9 cellular contexts compared by ENCODE assay signal in the genomic region with DNA sequence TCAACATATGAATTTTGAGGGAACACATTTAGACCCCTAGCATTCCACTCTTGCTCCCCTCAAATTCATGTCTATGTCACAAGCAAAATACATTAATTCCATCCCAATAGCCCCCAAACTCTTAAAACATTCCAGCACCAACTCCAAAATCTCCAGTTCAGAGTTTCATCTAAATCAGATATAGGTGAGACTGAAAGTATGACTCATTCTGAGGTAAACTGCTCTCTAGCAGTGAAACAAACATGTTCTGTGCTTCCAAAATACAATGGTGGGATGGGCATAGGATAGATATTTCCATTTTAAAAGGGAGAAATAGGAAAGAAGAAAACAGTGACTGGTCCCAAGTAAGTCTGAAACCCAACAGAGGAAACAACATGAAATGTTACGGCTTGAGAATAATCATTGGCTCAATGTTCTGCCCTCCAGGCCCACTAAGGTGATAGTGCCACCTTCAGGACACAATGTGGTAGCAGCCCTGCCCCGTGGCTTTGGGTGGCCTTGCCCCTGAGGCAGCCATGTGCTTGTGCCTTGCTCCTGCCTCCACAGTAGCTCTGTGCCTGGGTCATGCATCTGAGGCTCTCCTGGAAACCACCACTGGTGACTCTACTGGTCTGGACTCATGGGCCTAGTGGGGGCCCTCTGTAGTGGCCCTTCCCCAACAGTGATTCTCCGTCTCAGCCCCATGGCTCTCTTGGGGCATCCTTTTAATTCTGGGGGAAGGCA. TPM values are rescaled to one million over a fixed set of nuclear protein-coding genes. Genes with fewer than 3 reads are reported as not detected.
DNase-seq lines count a peak whose midpoint lies in the region; FAIRE-seq and TF ChIP-seq lines count a peak whose summit lies in the region.
"Had no signal": no experiment of that assay in that cellular context is flagged by ENCODE, and none has a peak within 500 bp of the region (broad histone marks: within the 10 kb centered on the region; RNA-seq: fewer than 3 reads in every experiment).

No MANE protein-coding gene starts in this region.

- no peak overlapping the region for H3K14ac ChIP-seq in H1 (ENCODE audit: insufficient read length)

- no peak overlapping the region for H3K23ac ChIP-seq in H1 (ENCODE audit: insufficient read length)

- no peaks in the 10 kb centered on the region for H3K23me2 ChIP-seq in H1 (ENCODE audit: low read depth, low read length)

- H3K9ac ChIP-seq in H1 (replicated peaks in 1 of 4; ENCODE audit: extremely low read depth in 1 of 4, low read depth in 3 of 4, low read length in 3 of 4) = no peak overlapping the region

- peak; percentile 69 for FAIRE-seq in H1 (lab: Jason Lieb, UNC)
- FAIRE-seq: islet of Langerhans had no signal

- TF ChIP-seq RAD21 in H1 (IDR thresholded peaks at IDR 0.05 in 1 of 2, conservative IDR thresholded peaks at IDR 0.05 in 1 of 2; ENCODE audit: low read depth in 2 of 2, low read length in 2 of 2) = peak; percentile 76 to 77

- H4K20me1 ChIP-seq in H1 (replicated peaks in 1 of 2; ENCODE audit: control insufficient read depth in 1 of 2, insufficient read depth in 2 of 2, low read length in 2 of 2) = peaks cover 0 to 3% of the 10 kb centered on the region in 2 experiments

- TF ChIP-seq CTCF in Caco-2 (IDR thresholded peaks at IDR 0.05; ENCODE audit: insufficient read depth in 1 of 2, low read depth in 1 of 2, low read length in 1 of 2, severe bottlenecking in 1 of 2, unreplicated experiment in 1 of 2) (peak in 1 of 2 experiments; percentile 30), H1 (IDR thresholded peaks at IDR 0.05; ENCODE audit: control extremely low read depth in 1 of 3, insufficient read depth in 1 of 3, low read depth in 1 of 3, low read length in 3 of 3) (peak; percentile 66 to 92 (median 90)), osteocyte (IDR thresholded peaks at IDR 0.05) (peak; percentile 34)

- H3K27ac Mint-ChIP-seq in Caco-2 (ENCODE audit: unreplicated experiment) (peak overlapping the region; percentile 75), osteocyte (ENCODE audit: unreplicated experiment) (no peak overlapping the region)

- DNase-seq in Caco-2 (peak in 1 of 2 experiments; percentile 30), H4 (ENCODE audit: low spot score) (peak; percentile 35), RKO (ENCODE audit: low spot score) (peak; percentile 41), H1 (ENCODE audit: low read depth in 1 of 2, low spot score in 2 of 2) (peak in 1 of 2 experiments; percentile 69), osteocyte (ENCODE audit: extremely low spot score, unreplicated experiment) (peak; percentile 65), NCI-H146 treated with DMSO at 0.1 percent for 48 hours (lab: John Stamatoyannopoulos, UW; ENCODE audit: unreplicated experiment) (no peak), inferior parietal cortex (ENCODE audit: extremely low spot score) (no peak), cortex of kidney (lab: John Stamatoyannopoulos, UW) (no peak)

- no peak overlapping the region for H3K56ac ChIP-seq in H1 (replicated peaks; ENCODE audit: insufficient read length, low read depth, low read length)

- H3K4me1 ChIP-seq in Caco-2 = no peaks in the 10 kb centered on the region
- no peaks in the 10 kb centered on the region for H3K4me1 ChIP-seq in H1 (replicated peaks in 1 of 4; ENCODE audit: control insufficient read depth in 3 of 4, insufficient read depth in 4 of 4, low read length in 3 of 4)

- H2BK120ac ChIP-seq in H1 (replicated peaks; ENCODE audit: low read depth, low read length) = no peak overlapping the region

- H3K27me3 ChIP-seq in Caco-2 (replicated peaks; ENCODE audit: control insufficient read depth, insufficient read depth, low read length) (no peaks in the 10 kb centered on the region), H1 (replicated peaks in 1 of 4; ENCODE audit: control insufficient read depth in 3 of 4, extremely low read depth in 1 of 4, insufficient read depth in 3 of 4, low read length in 3 of 4) (no peaks in the 10 kb centered on the region)

- H3K18ac ChIP-seq in H1 (ENCODE audit: extremely low read depth, low read length) = no peak overlapping the region

- H3K79me2 ChIP-seq in H1 (ENCODE audit: control insufficient read depth in 1 of 2, insufficient read depth in 2 of 2, low read length in 2 of 2) = no peaks in the 10 kb centered on the region

- H3K4ac ChIP-seq in H1 (replicated peaks; ENCODE audit: insufficient read length, low read depth, low read length) = no peak overlapping the region

- no peak overlapping the region for H2AFZ ChIP-seq in H1 (ENCODE audit: low read length)

- H4K5ac ChIP-seq in H1 (ENCODE audit: insufficient read length, low read depth, low read length) = no peak overlapping the region

- H4K91ac ChIP-seq in H1 (replicated peaks; ENCODE audit: insufficient read length, low read length) = no peak overlapping the region

- intact Hi-C loops in Caco-2 (cut with micrococcal nuclease; ENCODE audit: unreplicated experiment) = no loop called here

- H4K8ac ChIP-seq in H1 (ENCODE audit: extremely low read depth, insufficient read depth, low read length) = peak overlapping the region; percentile 3; the same call in 1 of the 2 replicates

- H3K79me1 ChIP-seq in H1 (ENCODE audit: low read depth, low read length) = no peaks in the 10 kb centered on the region; the same call in 1 of the 2 replicates

- CTCF ChIA-PET in Caco-2 (lab: Charles Lee) = no interaction called here
- CTCF ChIA-PET in H1 (lab: Charles Lee; ENCODE audit: partially characterized antibody) = interaction anchor here (0.7 to 4.0 kb wide), 12 partner anchors 11 to 206 kb away, joined by 3 to 31 read pairs (median 4); no protein-coding TSS in a partner anchor

- H2AK5ac ChIP-seq in H1 (ENCODE audit: low read depth, low read length) = no peak overlapping the region

- WGBS in H1 (ENCODE audit: extremely low coverage in 1 of 2, insufficient coverage in 1 of 2, insufficient read length in 1 of 2, insufficient replicate concordance in 2 of 2, low coverage in 1 of 2, low lambda C conversion rate in 2 of 2, missing lambda C conversion rate in 1 of 2), 2 experiments = 57% methylated on average over 3 of the region's 3 CpGs; no CpG with 5 or more reads in 1 of the 2 experiments

- H3K4me1 Mint-ChIP-seq in Caco-2 (ENCODE audit: low read depth, unreplicated experiment) (no peaks in the 10 kb centered on the region), osteocyte (ENCODE audit: unreplicated experiment) (no peaks in the 10 kb centered on the region)

- no TSS peak for BruUV-seq in Caco-2 (replicated peaks; lab: Mats Ljungman, UMichigan)

- peaks cover 5% of the 10 kb centered on the region for H3K36me3 Mint-ChIP-seq in Caco-2 (ENCODE audit: insufficient read depth, unreplicated experiment)
- H3K36me3 Mint-ChIP-seq in osteocyte (ENCODE audit: unreplicated experiment) = peaks cover 7% of the 10 kb centered on the region

- no peak for TF ChIP-seq EP300 in H1 (IDR thresholded peaks at IDR 0.05; ENCODE audit: borderline replicate concordance in 1 of 2, low read depth in 2 of 2, low read length in 2 of 2)

- H2BK15ac ChIP-seq in H1 (ENCODE audit: low read length) = no peak overlapping the region

- no peak overlapping the region for H2BK20ac ChIP-seq in H1 (ENCODE audit: low read length)

- H2BK12ac ChIP-seq in H1 (ENCODE audit: low read depth, low read length) = no peak overlapping the region

- no peak overlapping the region for H3K4me2 ChIP-seq in H1 (ENCODE audit: insufficient read depth in 1 of 2, low read depth in 2 of 2, low read length in 2 of 2)

- no peaks in the 10 kb centered on the region for H3K36me3 ChIP-seq in Caco-2 (ENCODE audit: control insufficient read depth, insufficient read depth, low read length)
- H3K36me3 ChIP-seq in H1 (ENCODE audit: control insufficient read depth in 2 of 4, insufficient read depth in 4 of 4, low read length in 3 of 4) = no peaks in the 10 kb centered on the region; a peak in 3 of 8 replicates

- H3K4me3 ChIP-seq in Caco-2 (ENCODE audit: low read depth, low read length) (no peak overlapping the region), H1 (ENCODE audit: extremely low read depth in 1 of 4, insufficient read depth in 2 of 4, low read depth in 3 of 4, low read length in 4 of 4) (no peak overlapping the region)

- POLR2A ChIA-PET in Caco-2 (lab: Charles Lee) (no interaction called here), H1 (lab: Charles Lee; ENCODE audit: partially characterized antibody) (interaction anchor here (1.4 kb wide), 1 partner anchor 58 kb away, joined by 4 read pairs; no protein-coding TSS in a partner anchor)

- TF ChIP-seq POLR2A in H1 (IDR thresholded peaks at IDR 0.05; ENCODE audit: control extremely low read depth in 1 of 2, low read depth in 2 of 2, low read length in 2 of 2) = no peak

- H3K27me3 Mint-ChIP-seq in Caco-2 (ENCODE audit: insufficient read depth, unreplicated experiment) = no peaks in the 10 kb centered on the region
- H3K27me3 Mint-ChIP-seq in osteocyte (ENCODE audit: unreplicated experiment) = no peaks in the 10 kb centered on the region

- H3K9me3 Mint-ChIP-seq in Caco-2 (ENCODE audit: unreplicated experiment) (no peaks in the 10 kb centered on the region), osteocyte (ENCODE audit: unreplicated experiment) (no peaks in the 10 kb centered on the region)

- no peak overlapping the region for H2BK5ac ChIP-seq in H1 (ENCODE audit: low read depth, low read length)

- no peak overlapping the region for H3K27ac ChIP-seq in H1 (ENCODE audit: low read depth, low read length)

- no peaks in the 10 kb centered on the region for H3K9me3 ChIP-seq in Caco-2
- no peaks in the 10 kb centered on the region for H3K9me3 ChIP-seq in H1 (ENCODE audit: insufficient read depth in 2 of 2, low read depth in 1 of 2, low read length in 1 of 2)

- H3K4me3 Mint-ChIP-seq in Caco-2 (ENCODE audit: unreplicated experiment) (no peak overlapping the region), osteocyte (ENCODE audit: unreplicated experiment) (no peak overlapping the region)

RNA-seq across cellular contexts. Expression of gene IPPK, which starts 36.4 kb away (rescaled TPM):
- total RNA-seq in Caco-2 (2022) (5.0 and 5.4 TPM in 2 replicates), osteocyte (6.4 and 7.4 TPM in 2 replicates)
- total RNA-seq in H4 (2014; rRNA removed; shearing (Covaris generic)) = 6.1 and 12.8 TPM in 2 replicates
- 10.5 and 11.4 TPM in 2 replicates for total RNA-seq in H1 (2021; fragmentation: NEBNext Ultra II Directional; extraction: Animal tissue kit (Norgen Biotek cat#: 25700))
- 13.6 and 16.0 TPM in 2 replicates for polyA plus RNA-seq in H1 (2011; rRNA removed)
- polyA plus RNA-seq in H1 (2011; cell fraction: cytosol; rRNA removed) = 13.7 TPM
- polyA plus RNA-seq in H1 (2011; cell fraction: nucleus; rRNA removed) = 20.8 TPM
- polyA plus RNA-seq in H1 (2012, experiment 1 of 2) = 8.4 to 11.4 TPM (median 9.9 TPM) in 4 replicates
- polyA plus RNA-seq in H1 (2012, experiment 2 of 2) = 4.4 TPM
- 5.3 TPM for polyA plus RNA-seq in H1 (2013, experiment 1 of 2)
- 4.4 TPM for polyA plus RNA-seq in H1 (2013, experiment 2 of 2)
- 38.5 and 39.0 TPM in 2 replicates for polyA minus RNA-seq in H1 (2011; rRNA and poly(A)+ RNA removed)
- polyA minus RNA-seq in H1 (2011; cell fraction: cytosol; rRNA and poly(A)+ RNA removed) = 11.1 TPM
- 10.5 TPM for polyA minus RNA-seq in H1 (2011; cell fraction: nucleus; rRNA and poly(A)+ RNA removed)

RNA-seq across cellular contexts. Expression of gene BICD2, which starts 58.3 kb away (rescaled TPM):
- total RNA-seq in Caco-2 (2022) (13.0 and 13.7 TPM in 2 replicates), osteocyte (34.8 and 35.4 TPM in 2 replicates)
- 18.3 and 24.3 TPM in 2 replicates for total RNA-seq in H4 (2014; rRNA removed; shearing (Covaris generic))
- 22.8 and 22.9 TPM in 2 replicates for total RNA-seq in H1 (2021; fragmentation: NEBNext Ultra II Directional; extraction: Animal tissue kit (Norgen Biotek cat#: 25700))
- polyA plus RNA-seq in H1 (2011; rRNA removed) = 6.6 and 9.7 TPM in 2 replicates
- polyA plus RNA-seq in H1 (2011; cell fraction: cytosol; rRNA removed) = 6.7 TPM
- polyA plus RNA-seq in H1 (2011; cell fraction: nucleus; rRNA removed) = 9.6 TPM
- 11.7 to 13.9 TPM (median 12.5 TPM) in 4 replicates for polyA plus RNA-seq in H1 (2012, experiment 1 of 2)
- polyA plus RNA-seq in H1 (2012, experiment 2 of 2) = 4.3 TPM
- polyA plus RNA-seq in H1 (2013, experiment 1 of 2) = 12.0 TPM
- 12.8 TPM for polyA plus RNA-seq in H1 (2013, experiment 2 of 2)
- polyA minus RNA-seq in H1 (2011; rRNA and poly(A)+ RNA removed) = 12.8 and 13.2 TPM in 2 replicates
- polyA minus RNA-seq in H1 (2011; cell fraction: cytosol; rRNA and poly(A)+ RNA removed) = 10.7 TPM
- polyA minus RNA-seq in H1 (2011; cell fraction: nucleus; rRNA and poly(A)+ RNA removed) = 14.0 TPM

Comparison
In these comparisons a context has a peak if more than half of its experiments do, and no peak if none do; other contexts are left out.
1. DNase-seq: peak in H4 (single experiment), RKO (single experiment) and osteocyte (single experiment); none in NCI-H146 treated with DMSO at 0.1 percent for 48 hours (single experiment), inferior parietal cortex (single experiment) and cortex of kidney (single experiment).